18 cellular contexts compared by ENCODE assay signal in genomic region chr21:45148316-45149000, GRCh38.
DNase-seq lines count a peak whose midpoint lies in the region; ATAC-seq, FAIRE-seq and TF ChIP-seq lines count a peak whose summit lies in the region.
"Had no signal": no experiment of that assay in that cellular context is flagged by ENCODE, and none has a peak within 500 bp of the region (broad histone marks: within the 10 kb centered on the region; RNA-seq: fewer than 3 reads in every experiment).

No MANE protein-coding gene starts in this region.

- no peak overlapping the region for H3K4me2 ChIP-seq in H9 (ENCODE audit: insufficient read depth, insufficient read length, low read length)
- H3K4me2 ChIP-seq: PC-9 had no signal

- H3K4me1 Mint-ChIP-seq in activated CD4-positive, alpha-beta memory T cell treated with anti-CD3 and anti-CD28 coated beads, Interleukin-2, amount 10 ng/mL, durations not matched to agents 7 days and 5 days = peaks cover 30% of the 10 kb centered on the region
- H3K4me1 Mint-ChIP-seq in activated CD4-positive, alpha-beta memory T cell treated with anti-CD3 and anti-CD28 coated beads for 36 hours (ENCODE audit: low read depth) = peaks cover 17% of the 10 kb centered on the region
- H3K4me1 Mint-ChIP-seq in H9 = peaks cover 3 to 7% of the 10 kb centered on the region in 2 experiments
- H3K4me1 Mint-ChIP-seq in natural killer cell treated with Interleukin-12 subunit alpha and Interleukin-12 subunit beta and Interleukin-15 and Interleukin-18, amount 100 ng/mL, for 72 hours (ENCODE audit: low read depth in 2 of 2) = peaks cover 10 to 17% of the 10 kb centered on the region in 2 donors

- no peak overlapping the region for H2BK15ac ChIP-seq in H9 (ENCODE audit: low read depth, low read length)

- no peaks in the 10 kb centered on the region for H3K79me1 ChIP-seq in H9 (ENCODE audit: insufficient read depth, low read depth, low read length, poor library complexity, severe bottlenecking)

- POLR2A ChIA-PET in activated CD4-positive, alpha-beta memory T cell treated with anti-CD3 and anti-CD28 coated beads, Interleukin-2, amount 10 ng/mL, durations not matched to agents 7 days and 5 days (lab: Charles Lee) = interaction anchor here (1.4 kb wide), 1 partner anchor 140 kb away, joined by 4 read pairs; the partner anchor contains the start of gene POFUT2
- POLR2A ChIA-PET in activated CD4-positive, alpha-beta memory T cell treated with anti-CD3 and anti-CD28 coated beads for 36 hours (lab: Charles Lee) = no interaction called here

- no peak overlapping the region for H2BK20ac ChIP-seq in H9 (ENCODE audit: low read depth, low read length, poor library complexity, severe bottlenecking)

- H3K14ac ChIP-seq in H9 (ENCODE audit: insufficient read depth, low read length) = no peak overlapping the region; the same call in 1 of the 2 replicates

- H2AK5ac ChIP-seq in H9 (ENCODE audit: insufficient read length, low read length) = no peak overlapping the region

- no peaks in the 10 kb centered on the region for H3K23me2 ChIP-seq in H9 (ENCODE audit: insufficient read length, low read depth, low read length, poor library complexity, severe bottlenecking)

- H4K5ac ChIP-seq in H9 (ENCODE audit: insufficient read length, low read depth, low read length) = no peak overlapping the region

- no peak overlapping the region for H3T11ph ChIP-seq in H9 (ENCODE audit: low read length)

- no peak overlapping the region for H3K4me3 Mint-ChIP-seq in activated CD4-positive, alpha-beta memory T cell treated with anti-CD3 and anti-CD28 coated beads, Interleukin-2, amount 10 ng/mL, durations not matched to agents 7 days and 5 days
- no peak overlapping the region for H3K4me3 Mint-ChIP-seq in activated CD4-positive, alpha-beta memory T cell treated with anti-CD3 and anti-CD28 coated beads for 36 hours
- no peak overlapping the region; a peak in 1 of 5 replicates for H3K4me3 Mint-ChIP-seq in H9
- H3K4me3 Mint-ChIP-seq in natural killer cell treated with Interleukin-12 subunit alpha and Interleukin-12 subunit beta and Interleukin-15 and Interleukin-18, amount 100 ng/mL, for 72 hours = no peak overlapping the region
- H3K4me3 Mint-ChIP-seq: CD8-positive, alpha-beta memory T cell had no signal

- H3K4ac ChIP-seq in H9 (ENCODE audit: low read depth, low read length) = no peak overlapping the region

- H3K56ac ChIP-seq in H9 (ENCODE audit: insufficient read length, low read depth, low read length) = no peak overlapping the region

- CTCF ChIA-PET in activated CD4-positive, alpha-beta memory T cell treated with anti-CD3 and anti-CD28 coated beads, Interleukin-2, amount 10 ng/mL, durations not matched to agents 7 days and 5 days (lab: Charles Lee) = interaction anchor here (0.6 to 1.6 kb wide), 3 partner anchors 8 to 12 kb away, joined by 3 to 5 read pairs (median 3); no protein-coding TSS in a partner anchor
- CTCF ChIA-PET in activated CD4-positive, alpha-beta memory T cell treated with anti-CD3 and anti-CD28 coated beads for 36 hours (lab: Charles Lee) = interaction anchor here (0.7 to 3.6 kb wide), 3 partner anchors 8 to 144 kb away, joined by 3 to 30 read pairs (median 6); no protein-coding TSS in a partner anchor

- H4K91ac ChIP-seq in H9 (ENCODE audit: insufficient read length, low read depth, low read length) = no peak overlapping the region

- H3K27ac Mint-ChIP-seq in activated CD4-positive, alpha-beta memory T cell treated with anti-CD3 and anti-CD28 coated beads, Interleukin-2, amount 10 ng/mL, durations not matched to agents 7 days and 5 days = no peak overlapping the region
- H3K27ac Mint-ChIP-seq in activated CD4-positive, alpha-beta memory T cell treated with anti-CD3 and anti-CD28 coated beads for 36 hours = no peak overlapping the region
- peak overlapping the region in 2 of 3 experiments; percentile 17 to 94; a peak in 4 of 7 replicates for H3K27ac Mint-ChIP-seq in H9
- no peak overlapping the region for H3K27ac Mint-ChIP-seq in natural killer cell treated with Interleukin-12 subunit alpha and Interleukin-12 subunit beta and Interleukin-15 and Interleukin-18, amount 100 ng/mL, for 72 hours

- peaks cover 2% of the 10 kb centered on the region for H4K20me1 ChIP-seq in H9 (ENCODE audit: control insufficient read depth, insufficient read depth, insufficient read length)

- H2BK12ac ChIP-seq in H9 (ENCODE audit: insufficient read length, low read depth, low read length) = no peak overlapping the region

- no CpG with 5 or more reads among the region's 14 CpGs for WGBS in H9 (ENCODE audit: extremely low coverage, insufficient read length, low lambda C conversion rate)
- WGBS in sigmoid colon, 2 donors = 91 to 93% methylated on average over 14 of the region's 14 CpGs
- 86 to 94% (median 93%) methylated on average over 14 of the region's 14 CpGs for whole genome bisulfite sequencing in small intestine, 3 donors

- H3K36me3 Mint-ChIP-seq in activated CD4-positive, alpha-beta memory T cell treated with anti-CD3 and anti-CD28 coated beads, Interleukin-2, amount 10 ng/mL, durations not matched to agents 7 days and 5 days (ENCODE audit: low read depth) = peaks cover 10% of the 10 kb centered on the region
- peaks cover 6% of the 10 kb centered on the region for H3K36me3 Mint-ChIP-seq in activated CD4-positive, alpha-beta memory T cell treated with anti-CD3 and anti-CD28 coated beads for 36 hours
- H3K36me3 Mint-ChIP-seq in H9 (ENCODE audit: insufficient read depth in 1 of 3, low read depth in 3 of 3) = no peaks in the 10 kb centered on the region
- H3K36me3 Mint-ChIP-seq in natural killer cell treated with Interleukin-12 subunit alpha and Interleukin-12 subunit beta and Interleukin-15 and Interleukin-18, amount 100 ng/mL, for 72 hours = no peaks in the 10 kb centered on the region

- no peak for TF ChIP-seq CTCF in H9 (conservative IDR thresholded peaks at IDR 0.05)
- TF ChIP-seq CTCF in foreskin keratinocyte (conservative IDR thresholded peaks at IDR 0.05) = no peak
- no peak for TF ChIP-seq CTCF in sigmoid colon (IDR thresholded peaks at IDR 0.05)

- H3K27me3 ChIP-seq in H9 (ENCODE audit: insufficient read depth, low read length) (no peaks in the 10 kb centered on the region), foreskin keratinocyte (no peaks in the 10 kb centered on the region), sigmoid colon (no peaks in the 10 kb centered on the region), small intestine (ENCODE audit: control insufficient read depth in 2 of 2, insufficient read depth in 2 of 2, low read length in 2 of 2) (no peaks in the 10 kb centered on the region)

- no peak for TF ChIP-seq POLR2A in sigmoid colon (IDR thresholded peaks at IDR 0.05)

- no peak overlapping the region for H3K23ac ChIP-seq in H9 (ENCODE audit: insufficient read length, low read depth, low read length)

- H3K36me3 ChIP-seq in sigmoid colon (peaks cover 0 to 37% (median 2%) of the 10 kb centered on the region in 4 donors), small intestine (ENCODE audit: control insufficient read depth in 2 of 2, insufficient read depth in 2 of 2, low read length in 2 of 2) (no peaks in the 10 kb centered on the region)

- no peak overlapping the region for H3K4me3 ChIP-seq in sigmoid colon
- no peak overlapping the region for H3K4me3 ChIP-seq in small intestine (ENCODE audit: low read depth in 1 of 2, low read length in 2 of 2)
- H3K4me3 ChIP-seq: PC-9 had no signal

- H3K4me1 ChIP-seq in H9 (ENCODE audit: insufficient read depth, low read length) = no peaks in the 10 kb centered on the region
- H3K4me1 ChIP-seq in foreskin keratinocyte = peaks cover 3% of the 10 kb centered on the region
- peaks cover 0 to 27% (median 16%) of the 10 kb centered on the region in 4 donors for H3K4me1 ChIP-seq in sigmoid colon
- H3K4me1 ChIP-seq in small intestine (ENCODE audit: control insufficient read depth in 2 of 2, insufficient read depth in 1 of 2, low read depth in 1 of 2, low read length in 1 of 2) = no peaks in the 10 kb centered on the region

- no peak overlapping the region for H2BK120ac ChIP-seq in H9 (ENCODE audit: low read depth, low read length, poor library complexity, severe bottlenecking)

- no peak overlapping the region for H4K8ac ChIP-seq in H9 (replicated peaks; ENCODE audit: insufficient read length, low read depth, low read length)

- H3K9me3 ChIP-seq in H9 (ENCODE audit: control insufficient read depth, low read depth, low read length) (no peaks in the 10 kb centered on the region), sigmoid colon (no peaks in the 10 kb centered on the region), small intestine (ENCODE audit: control insufficient read depth, low read depth) (no peaks in the 10 kb centered on the region)

- H3K9me3 Mint-ChIP-seq in activated CD4-positive, alpha-beta memory T cell treated with anti-CD3 and anti-CD28 coated beads, Interleukin-2, amount 10 ng/mL, durations not matched to agents 7 days and 5 days = no peaks in the 10 kb centered on the region
- no peaks in the 10 kb centered on the region for H3K9me3 Mint-ChIP-seq in activated CD4-positive, alpha-beta memory T cell treated with anti-CD3 and anti-CD28 coated beads for 36 hours
- H3K9me3 Mint-ChIP-seq in H9 = no peaks in the 10 kb centered on the region
- H3K9me3 Mint-ChIP-seq in natural killer cell treated with Interleukin-12 subunit alpha and Interleukin-12 subunit beta and Interleukin-15 and Interleukin-18, amount 100 ng/mL, for 72 hours = no peaks in the 10 kb centered on the region
- H3K9me3 Mint-ChIP-seq: CD8-positive, alpha-beta memory T cell had no signal

- H3K27ac ChIP-seq in H9 (ENCODE audit: insufficient read length, low read depth, low read length) (no peak overlapping the region), foreskin keratinocyte (no peak overlapping the region), sigmoid colon (no peak overlapping the region), small intestine (ENCODE audit: low read depth in 1 of 2, low read length in 1 of 2) (no peak overlapping the region)
- H3K27ac ChIP-seq: PC-9 had no signal

- intact Hi-C loops in activated CD4-positive, alpha-beta memory T cell treated with anti-CD3 and anti-CD28 coated beads for 36 hours (cut with micrococcal nuclease) = no loop called here
- intact Hi-C loops in sigmoid colon (cut with DNase I) = no loop called here

- H2BK5ac ChIP-seq in H9 (ENCODE audit: insufficient read length, low read length) = no peak overlapping the region

- H3K27me3 Mint-ChIP-seq in activated CD4-positive, alpha-beta memory T cell treated with anti-CD3 and anti-CD28 coated beads, Interleukin-2, amount 10 ng/mL, durations not matched to agents 7 days and 5 days = no peaks in the 10 kb centered on the region
- H3K27me3 Mint-ChIP-seq in activated CD4-positive, alpha-beta memory T cell treated with anti-CD3 and anti-CD28 coated beads for 36 hours = no peaks in the 10 kb centered on the region
- no peaks in the 10 kb centered on the region for H3K27me3 Mint-ChIP-seq in H9 (ENCODE audit: low read depth)
- H3K27me3 Mint-ChIP-seq in natural killer cell treated with Interleukin-12 subunit alpha and Interleukin-12 subunit beta and Interleukin-15 and Interleukin-18, amount 100 ng/mL, for 72 hours = no peaks in the 10 kb centered on the region

- FAIRE-seq in small intestine (lab: Jason Lieb, UNC) = no peak
- FAIRE-seq: D721Med had no signal

- no peak overlapping the region for H3K9ac ChIP-seq in H9 (ENCODE audit: extremely low read depth, insufficient read length, low read length)

- peak; percentile 15 for ATAC-seq in foreskin keratinocyte
- ATAC-seq in GM18909 (IDR thresholded peaks at IDR 0.05; ENCODE audit: poor library complexity, unreplicated experiment) = no peak
- no peak for ATAC-seq in natural killer cell treated with Interleukin-12 subunit alpha and Interleukin-12 subunit beta and Interleukin-15 and Interleukin-18, amount 100 ng/mL, for 72 hours

- no peak for TF ChIP-seq EP300 in sigmoid colon (IDR thresholded peaks at IDR 0.05)

- peak; percentile 14 for DNase-seq in activated CD4-positive, alpha-beta memory T cell treated with anti-CD3 and anti-CD28 coated beads, Interleukin-2, amount 10 ng/mL, durations not matched to agents 7 days and 5 days
- no peak for DNase-seq in activated CD4-positive, alpha-beta memory T cell treated with anti-CD3 and anti-CD28 coated beads for 36 hours
- no peak for DNase-seq in H9
- no peak for DNase-seq in foreskin keratinocyte
- DNase-seq in sigmoid colon = peak; percentile 55
- DNase-seq in natural killer cell treated with Interleukin-12 subunit alpha and Interleukin-12 subunit beta and Interleukin-15 and Interleukin-18, amount 100 ng/mL, for 72 hours (ENCODE audit: low spot score) = no peak
- no peak for DNase-seq in small intestine
- DNase-seq: CD8-positive, alpha-beta memory T cell; DMS79; KBM-7; NCI-H1048; NCI-H1436 treated with DMSO at 0.1 percent for 48 hours; NCI-H2029 treated with DMSO at 0.1 percent for 48 hours; NCI-H510A; NCI-H774; PC-9 had no signal

- no peaks in the 10 kb centered on the region for H3K79me2 ChIP-seq in H9 (ENCODE audit: insufficient read depth, low read length)

- no peak overlapping the region for H2AFZ ChIP-seq in H9 (ENCODE audit: low read length)
- H2AFZ ChIP-seq: PC-9 had no signal

- H3K18ac ChIP-seq in H9 (ENCODE audit: insufficient read length, low read depth, low read length) = no peak overlapping the region

Comparison
In these comparisons a context has a peak if more than half of its experiments do, and no peak if none do; other contexts are left out.
1. DNase-seq: peak in activated CD4-positive, alpha-beta memory T cell treated with anti-CD3 and anti-CD28 coated beads, Interleukin-2, amount 10 ng/mL, durations not matched to agents 7 days and 5 days (single experiment) and sigmoid colon (single experiment); none in activated CD4-positive, alpha-beta memory T cell treated with anti-CD3 and anti-CD28 coated beads for 36 hours (single experiment), H9 (single experiment), foreskin keratinocyte (0 of 2), natural killer cell treated with Interleukin-12 subunit alpha and Interleukin-12 subunit beta and Interleukin-15 and Interleukin-18, amount 100 ng/mL, for 72 hours (single experiment) and small intestine (single experiment).
2. H3K27ac Mint-ChIP-seq: peak in H9 (2 of 3); none in activated CD4-positive, alpha-beta memory T cell treated with anti-CD3 and anti-CD28 coated beads, Interleukin-2, amount 10 ng/mL, durations not matched to agents 7 days and 5 days (single experiment), activated CD4-positive, alpha-beta memory T cell treated with anti-CD3 and anti-CD28 coated beads for 36 hours (single experiment) and natural killer cell treated with Interleukin-12 subunit alpha and Interleukin-12 subunit beta and Interleukin-15 and Interleukin-18, amount 100 ng/mL, for 72 hours (0 of 2).